In the genomic region with DNA sequence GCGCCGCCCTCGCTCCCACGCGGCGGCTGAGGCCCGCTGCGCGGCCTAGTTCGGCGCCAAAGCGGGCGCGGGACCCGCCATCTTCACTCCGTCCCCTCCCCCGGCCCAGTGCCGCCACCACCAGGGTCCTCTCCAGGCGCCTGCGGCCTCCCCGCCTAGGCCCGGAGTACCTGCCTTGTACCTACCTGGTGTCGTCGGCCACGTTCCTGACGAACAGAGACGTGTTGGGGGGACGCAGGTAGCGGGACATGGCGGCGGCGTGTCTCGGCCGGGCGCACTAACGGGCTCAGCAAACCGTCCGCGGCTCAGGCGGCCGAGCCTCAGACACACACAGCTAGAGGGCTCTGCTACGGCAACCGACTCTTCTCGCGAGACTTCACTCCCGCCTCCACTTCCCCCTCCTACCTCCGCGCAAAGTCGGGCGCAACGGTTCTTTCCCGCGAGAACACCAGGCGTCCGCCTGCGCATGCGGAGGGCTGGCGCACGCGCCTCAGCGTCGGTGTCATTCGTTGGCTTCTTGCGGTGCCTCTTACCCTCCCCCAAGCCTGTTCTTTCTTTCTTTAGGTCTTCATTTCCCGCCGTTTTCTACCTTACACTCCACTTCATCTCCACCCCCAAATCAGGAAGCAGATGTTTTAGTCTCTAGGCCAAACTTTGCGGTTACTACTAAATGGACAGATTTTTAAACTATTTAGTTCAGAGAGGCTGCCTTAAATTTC, we compare ENCODE assay signal across 8 cellular contexts.
DNase-seq lines count a peak whose midpoint lies in the region; ATAC-seq lines count a peak whose summit lies in the region.

A gene (minus strand): TSS at position 322 of the 719 bp plus-strand sequence. CDS start 72 bp downstream, at position 250.

- ATAC-seq in GM19043 (IDR thresholded peaks at IDR 0.05; ENCODE audit: low read depth, unreplicated experiment) (peak; percentile 80), HG03378 (IDR thresholded peaks at IDR 0.05; ENCODE audit: unreplicated experiment) (peak; percentile 82)
- peak; percentile 93 to 94 for ATAC-seq in activated CD4-positive, CD25-positive, alpha-beta regulatory T cell treated with anti-CD3 and anti-CD28 coated beads, Interleukin-2, amount 50 U/mL, for 24 hours

- DNase-seq in AML-193 (lab: John Stamatoyannopoulos, UW) (peak; percentile 97), NCI-H446 treated with DMSO at 0.1 percent for 48 hours (lab: John Stamatoyannopoulos, UW) (peak; percentile 100), cerebellar cortex (ENCODE audit: low spot score) (peak; percentile 99), islet precursor cell (peak; percentile 99)
- peak; percentile 95 to 98 (median 96) for DNase-seq in stimulated activated CD4-positive, alpha-beta T cell treated with anti-CD3 and anti-CD28 coated beads, Interleukin-12 subunit alpha, Interleukin-12 subunit beta, amount 100 ng/mL, for 48 hours (ENCODE audit: low read depth in 2 of 3, low spot score in 1 of 3)

Comparison
In these comparisons a context has a peak if more than half of its experiments do, and no peak if none do; other contexts are left out.
1. Peak in every context shown above with its lines: DNase-seq and ATAC-seq.